18 cellular contexts compared by ENCODE assay signal in the genomic region with DNA sequence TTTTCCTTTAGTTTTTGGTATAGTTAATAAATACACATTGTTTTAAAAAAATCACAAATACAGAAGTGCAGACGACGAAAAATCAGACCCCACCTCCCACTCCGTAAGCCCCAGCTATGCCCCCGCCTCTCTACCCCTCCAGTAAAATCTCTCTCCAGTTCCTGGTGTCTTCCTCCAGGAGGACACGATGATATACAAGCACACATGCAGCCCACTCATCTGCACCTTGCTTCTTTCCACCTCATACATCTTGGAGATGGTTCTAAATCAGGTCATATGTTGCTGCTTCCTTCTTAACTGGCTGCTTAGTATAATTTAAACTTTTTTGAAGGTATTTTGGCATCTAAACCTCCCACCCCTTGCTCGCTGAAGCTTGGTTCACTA. TPM values are rescaled to one million over a fixed set of nuclear protein-coding genes. Genes with fewer than 3 reads are reported as not detected.
DNase-seq lines count a peak whose midpoint lies in the region; ATAC-seq and TF ChIP-seq lines count a peak whose summit lies in the region.
"Had no signal": no experiment of that assay in that cellular context is flagged by ENCODE, and none has a peak within 500 bp of the region (broad histone marks: within the 10 kb centered on the region; RNA-seq: fewer than 3 reads in every experiment).

No MANE protein-coding gene starts in this region.

- no peak for ATAC-seq in HG03159 (IDR thresholded peaks at IDR 0.05; ENCODE audit: unreplicated experiment)
- no peak for ATAC-seq in activated naive CD8-positive, alpha-beta T cell treated with anti-CD3 and anti-CD28 coated beads, Interleukin-2, amount 50 U/mL, for 24 hours
- no peak for ATAC-seq in activated CD4-positive, alpha-beta T cell treated with anti-CD3 and anti-CD28 coated beads for 36 hours
- ATAC-seq: natural killer cell; stimulated activated memory B cell treated with anti-CD40 and anti-IgM and Interleukin-4, amounts not matched to agents 10 μg/mL and 1 μg/mL and 100 μg/mL, for 72 hours had no signal

- peak overlapping the region; percentile 89 for H3K4me3 Mint-ChIP-seq in neural crest cell
- H3K4me3 Mint-ChIP-seq in activated naive CD8-positive, alpha-beta T cell treated with anti-CD3 and anti-CD28 coated beads, Interleukin-2, amount 50 U/mL, for 24 hours, result no peak overlapping the region
- no peak overlapping the region for H3K4me3 Mint-ChIP-seq in activated CD4-positive, alpha-beta T cell treated with anti-CD3 and anti-CD28 coated beads for 36 hours
- H3K4me3 Mint-ChIP-seq: activated CD4-positive, alpha-beta T cell treated with anti-CD3 and anti-CD28 coated beads, Interleukin-2, amount 10 ng/mL, durations not matched to agents 24 days and 14 days; activated T-cell treated with anti-CD3 and anti-CD28 coated beads, Interleukin-2, amount 50 U/mL, for 4 hours; natural killer cell; stimulated activated memory B cell treated with anti-CD40 and anti-IgM and Interleukin-4, amounts not matched to agents 10 μg/mL and 1 μg/mL and 100 μg/mL, for 72 hours; T-helper 2 cell treated with Interferon-gamma antibody and Interleukin-4, amounts not matched to agents 5 μg/mL and 100 μg/mL, for 36 hours had no signal

- H3K27me3 Mint-ChIP-seq in neural crest cell (ENCODE audit: low read depth), result peaks cover 91% of the 10 kb centered on the region
- peaks cover 80% of the 10 kb centered on the region for H3K27me3 Mint-ChIP-seq in activated naive CD8-positive, alpha-beta T cell treated with anti-CD3 and anti-CD28 coated beads, Interleukin-2, amount 50 U/mL, for 24 hours
- peaks cover 71% of the 10 kb centered on the region for H3K27me3 Mint-ChIP-seq in activated CD4-positive, alpha-beta T cell treated with anti-CD3 and anti-CD28 coated beads for 36 hours

- intact Hi-C loops in dorsolateral prefrontal cortex (cut with DNase I), result loop anchor here in 1 of 2 donors (10.0 kb wide), 2 partner anchors 71 to 179 kb away; no protein-coding TSS in a partner anchor
- intact Hi-C loops in activated CD4-positive, alpha-beta T cell treated with anti-CD3 and anti-CD28 coated beads for 36 hours (cut with DNase I, micrococcal nuclease), result loop anchor here (10.0 kb wide), 3 partner anchors 159 to 639 kb away; a partner anchor contains a TSS

- H3K36me3 Mint-ChIP-seq in neural crest cell (ENCODE audit: low read depth), result no peaks in the 10 kb centered on the region
- no peaks in the 10 kb centered on the region for H3K36me3 Mint-ChIP-seq in activated naive CD8-positive, alpha-beta T cell treated with anti-CD3 and anti-CD28 coated beads, Interleukin-2, amount 50 U/mL, for 24 hours (ENCODE audit: low read depth)
- no peaks in the 10 kb centered on the region for H3K36me3 Mint-ChIP-seq in activated CD4-positive, alpha-beta T cell treated with anti-CD3 and anti-CD28 coated beads for 36 hours (ENCODE audit: low read depth)
- H3K36me3 Mint-ChIP-seq: natural killer cell; stimulated activated memory B cell treated with anti-CD40 and anti-IgM and Interleukin-4, amounts not matched to agents 10 μg/mL and 1 μg/mL and 100 μg/mL, for 72 hours had no signal

- CTCF ChIA-PET in activated CD4-positive, alpha-beta T cell treated with anti-CD3 and anti-CD28 coated beads for 36 hours (lab: Charles Lee), result interaction anchor here (0.7 kb wide), 1 partner anchor 18 kb away, joined by 3 read pairs; no protein-coding TSS in a partner anchor

- H3K9me3 Mint-ChIP-seq in neural crest cell, result no peaks in the 10 kb centered on the region
- no peaks in the 10 kb centered on the region for H3K9me3 Mint-ChIP-seq in activated naive CD8-positive, alpha-beta T cell treated with anti-CD3 and anti-CD28 coated beads, Interleukin-2, amount 50 U/mL, for 24 hours
- H3K9me3 Mint-ChIP-seq in activated CD4-positive, alpha-beta T cell treated with anti-CD3 and anti-CD28 coated beads for 36 hours (ENCODE audit: low read depth), result no peaks in the 10 kb centered on the region
- H3K9me3 Mint-ChIP-seq: activated CD4-positive, alpha-beta T cell treated with anti-CD3 and anti-CD28 coated beads, Interleukin-2, amount 10 ng/mL, durations not matched to agents 24 days and 14 days; activated T-cell treated with anti-CD3 and anti-CD28 coated beads, Interleukin-2, amount 50 U/mL, for 4 hours; natural killer cell; stimulated activated memory B cell treated with anti-CD40 and anti-IgM and Interleukin-4, amounts not matched to agents 10 μg/mL and 1 μg/mL and 100 μg/mL, for 72 hours; T-helper 2 cell treated with Interferon-gamma antibody and Interleukin-4, amounts not matched to agents 5 μg/mL and 100 μg/mL, for 36 hours had no signal

- DNase-seq in dorsolateral prefrontal cortex (no peak), neural crest cell (ENCODE audit: low read depth, low spot score) (no peak), NOMO-1 treated with DMSO at 0.1 percent for 48 hours (lab: John Stamatoyannopoulos, UW; ENCODE audit: unreplicated experiment) (no peak)
- no peak for DNase-seq in activated naive CD8-positive, alpha-beta T cell treated with anti-CD3 and anti-CD28 coated beads, Interleukin-2, amount 50 U/mL, for 24 hours
- no peak for DNase-seq in activated CD4-positive, alpha-beta T cell treated with anti-CD3 and anti-CD28 coated beads for 36 hours
- DNase-seq: activated CD4-positive, alpha-beta T cell treated with anti-CD3 and anti-CD28 coated beads, Interleukin-2, amount 10 ng/mL, durations not matched to agents 24 days and 14 days; activated T-cell treated with anti-CD3 and anti-CD28 coated beads, Interleukin-2, amount 50 U/mL, for 4 hours; adrenal gland; head of caudate nucleus; natural killer cell; NCI-H1694 treated with DMSO at 0.1 percent for 48 hours; NCI-H774 had no signal

- H3K27ac ChIP-seq in BLaER1 treated with 17β-estradiol and CSF1 and Interleukin-3, amounts not matched to agents 10 nM and 100 nM, result no peak overlapping the region
- H3K27ac ChIP-seq in HUES64 (ENCODE audit: low read depth, low read length) (no peak overlapping the region), dorsolateral prefrontal cortex (peak overlapping the region in 45 of 59 donors; percentile 3 to 83 (median 63))
- H3K27ac ChIP-seq: adrenal gland, HL-60 had no signal

- peaks cover 0 to 75% (median 18%) of the 10 kb centered on the region in 11 experiments; a peak in 13 of 22 replicates for H4K20me1 ChIP-seq in BLaER1 treated with 17β-estradiol and CSF1 and Interleukin-3, amounts not matched to agents 10 nM and 100 nM

- no peak overlapping the region for H3K9ac ChIP-seq in BLaER1 treated with 17β-estradiol and CSF1 and Interleukin-3, amounts not matched to agents 10 nM and 100 nM
- H3K9ac ChIP-seq in HUES64 (ENCODE audit: low read depth, low read length), result no peak overlapping the region

- H3K27me3 ChIP-seq in BLaER1 treated with 17β-estradiol and CSF1 and Interleukin-3, amounts not matched to agents 10 nM and 100 nM, result peaks cover 100% of the 10 kb centered on the region in 11 experiments
- H3K27me3 ChIP-seq in HUES64 (ENCODE audit: insufficient read depth, low read length) (peaks cover 58% of the 10 kb centered on the region), dorsolateral prefrontal cortex (peaks cover 0 to 94% (median 66%) of the 10 kb centered on the region in 45 donors)

- H3K36me3 ChIP-seq in BLaER1 treated with 17β-estradiol and CSF1 and Interleukin-3, amounts not matched to agents 10 nM and 100 nM, result no peaks in the 10 kb centered on the region
- H3K36me3 ChIP-seq in HUES64 (ENCODE audit: insufficient read depth, low read length), result no peaks in the 10 kb centered on the region
- H3K36me3 ChIP-seq: adrenal gland had no signal

- H3K4me1 ChIP-seq in BLaER1 treated with 17β-estradiol and CSF1 and Interleukin-3, amounts not matched to agents 10 nM and 100 nM, result peaks cover 24 to 44% (median 32%) of the 10 kb centered on the region in 10 experiments
- H3K4me1 ChIP-seq in HUES64 (ENCODE audit: insufficient read depth, low read length), result peaks cover 63% of the 10 kb centered on the region
- H3K4me1 ChIP-seq: adrenal gland had no signal

- no peak for TF ChIP-seq CTCF in dorsolateral prefrontal cortex (IDR thresholded peaks at IDR 0.05 in 54 of 56, conservative IDR thresholded peaks at IDR 0.05 in 2 of 56; ENCODE audit: low read depth in 1 of 56, partially characterized antibody in 56 of 56)
- peak; percentile 6 for TF ChIP-seq CTCF in neural crest cell (conservative IDR thresholded peaks at IDR 0.05)

- H3K27ac Mint-ChIP-seq in neural crest cell (ENCODE audit: unreplicated experiment), result no peak overlapping the region
- no peak overlapping the region for H3K27ac Mint-ChIP-seq in activated naive CD8-positive, alpha-beta T cell treated with anti-CD3 and anti-CD28 coated beads, Interleukin-2, amount 50 U/mL, for 24 hours
- no peak overlapping the region for H3K27ac Mint-ChIP-seq in activated CD4-positive, alpha-beta T cell treated with anti-CD3 and anti-CD28 coated beads for 36 hours
- H3K27ac Mint-ChIP-seq: activated CD4-positive, alpha-beta T cell treated with anti-CD3 and anti-CD28 coated beads, Interleukin-2, amount 10 ng/mL, durations not matched to agents 24 days and 14 days; natural killer cell; stimulated activated memory B cell treated with anti-CD40 and anti-IgM and Interleukin-4, amounts not matched to agents 10 μg/mL and 1 μg/mL and 100 μg/mL, for 72 hours; T-helper 2 cell treated with Interferon-gamma antibody and Interleukin-4, amounts not matched to agents 5 μg/mL and 100 μg/mL, for 36 hours had no signal

- H3K4me2 ChIP-seq in BLaER1 treated with 17β-estradiol and CSF1 and Interleukin-3, amounts not matched to agents 10 nM and 100 nM, result peak overlapping the region in 10 of 11 experiments; percentile 47 to 97 (median 82); a peak in 18 of 22 replicates

- H3K9me3 ChIP-seq in BLaER1 treated with 17β-estradiol and CSF1 and Interleukin-3, amounts not matched to agents 10 nM and 100 nM (replicated peaks in 1 of 11), result 0 out of 22 replicates have a peak, but pooled peaks cover 0 to 3% (median 0%) of the 10 kb centered on the region in 11 experiments
- no peaks in the 10 kb centered on the region for H3K9me3 ChIP-seq in HUES64 (ENCODE audit: insufficient read depth, low read depth, low read length)
- H3K9me3 ChIP-seq: adrenal gland had no signal

- 34% methylated on average over 5 of the region's 6 CpGs for WGBS in HUES64

- POLR2A ChIA-PET in activated CD4-positive, alpha-beta T cell treated with anti-CD3 and anti-CD28 coated beads for 36 hours (lab: Charles Lee), result no interaction called here

- H3K4me1 Mint-ChIP-seq in neural crest cell, result peaks cover 66% of the 10 kb centered on the region
- H3K4me1 Mint-ChIP-seq in activated naive CD8-positive, alpha-beta T cell treated with anti-CD3 and anti-CD28 coated beads, Interleukin-2, amount 50 U/mL, for 24 hours, result peaks cover 3% of the 10 kb centered on the region
- H3K4me1 Mint-ChIP-seq in activated CD4-positive, alpha-beta T cell treated with anti-CD3 and anti-CD28 coated beads for 36 hours, result peaks cover 3% of the 10 kb centered on the region
- H3K4me1 Mint-ChIP-seq: activated CD4-positive, alpha-beta T cell treated with anti-CD3 and anti-CD28 coated beads, Interleukin-2, amount 10 ng/mL, durations not matched to agents 24 days and 14 days had no signal

- peak overlapping the region in 1 of 10 experiments; percentile 46; a peak in 1 of 20 replicates for H3K4me3 ChIP-seq in BLaER1 treated with 17β-estradiol and CSF1 and Interleukin-3, amounts not matched to agents 10 nM and 100 nM
- H3K4me3 ChIP-seq in HUES64 (ENCODE audit: low read length), result peak overlapping the region; percentile 83
- peak overlapping the region in 56 of 59 donors; percentile 13 to 73 (median 58) for H3K4me3 ChIP-seq in dorsolateral prefrontal cortex
- H3K4me3 ChIP-seq: adrenal gland had no signal

RNA-seq across cellular contexts. Expression of a gene that starts 2.7 kb away (rescaled TPM):
- polyA plus RNA-seq in HUES64 (2013, experiment 1 of 2), result 8.9 TPM
- 12.0 TPM for polyA plus RNA-seq in HUES64 (2013, experiment 2 of 2)
- 10 to 100 TPM; 16.7 to 67.3 (median 29.8) TPM for total RNA-seq in dorsolateral prefrontal cortex
- total RNA-seq in neural crest cell, result 13.8 and 14.5 TPM in 2 replicates
- total RNA-seq in activated CD4-positive, alpha-beta T cell treated with anti-CD3 and anti-CD28 coated beads for 36 hours, result under 1 TPM in 1 of 2 experiments, not detected in 1; 0.41 TPM
- total RNA-seq: natural killer cell had no signal

Comparison
In these comparisons a context has a peak if more than half of its experiments do, and no peak if none do; other contexts are left out.
1. H3K27ac ChIP-seq: peak in dorsolateral prefrontal cortex (45 of 59); none in BLaER1 treated with 17β-estradiol and CSF1 and Interleukin-3, amounts not matched to agents 10 nM and 100 nM (0 of 11) and HUES64 (single experiment).
2. RNA of a gene that starts 2.7 kb away (total RNA-seq): 16.7 to 67.3 TPM in dorsolateral prefrontal cortex and 13.8 to 14.5 TPM in neural crest cell; 0.41 TPM in activated CD4-positive, alpha-beta T cell treated with anti-CD3 and anti-CD28 coated beads for 36 hours; every median in the first group is over 10 times any median in the second.